In the genomic region with DNA sequence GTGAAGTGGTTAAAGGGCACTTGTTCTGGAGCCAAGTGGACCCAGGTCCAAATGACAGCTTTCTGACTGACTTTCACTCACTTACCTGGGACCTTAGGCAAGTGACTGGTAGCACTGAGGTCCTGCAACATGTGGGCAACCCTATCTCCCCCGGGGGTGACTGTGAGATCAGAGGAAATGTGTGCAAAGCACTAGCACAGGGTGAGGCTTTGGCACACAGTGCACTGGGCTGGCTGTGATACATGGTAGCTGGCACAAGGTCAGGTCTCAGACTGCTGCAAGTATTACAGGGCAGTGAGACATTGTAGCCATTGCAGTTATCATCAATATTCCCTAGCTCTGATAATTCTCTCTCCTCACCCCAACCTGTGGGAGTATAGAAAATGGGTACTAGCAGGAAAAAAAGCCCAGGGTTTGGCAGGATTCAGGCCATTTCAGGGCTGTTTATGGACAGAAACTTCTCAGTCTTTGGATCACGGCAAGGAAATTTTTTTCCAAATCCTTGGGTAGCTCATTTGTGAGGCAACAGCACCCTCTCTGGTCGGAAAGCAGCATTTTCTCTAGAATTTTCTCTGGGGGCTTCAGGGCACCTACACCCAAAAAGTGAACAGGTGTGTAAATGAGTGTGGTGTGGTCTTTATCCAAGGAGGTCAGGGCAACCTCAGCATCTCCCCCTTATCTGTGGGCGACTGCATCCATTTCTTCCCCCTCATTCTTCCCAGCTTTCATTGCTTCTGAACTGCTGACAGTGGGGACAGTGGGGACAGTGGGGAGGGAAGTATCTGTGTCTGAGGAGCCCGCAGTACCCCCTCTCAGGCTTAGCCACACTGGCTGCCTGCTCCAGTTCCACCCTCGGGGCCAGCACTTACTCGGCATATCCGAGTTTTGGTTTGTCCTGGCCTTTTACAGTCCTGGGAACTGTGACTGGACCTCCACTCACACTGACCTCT, we compare ENCODE assay signal across 9 cellular contexts.
DNase-seq lines count a peak whose midpoint lies in the region; TF ChIP-seq lines count a peak whose summit lies in the region.
"Had no signal": no experiment of that assay in that cellular context is flagged by ENCODE, and none has a peak within 500 bp of the region (broad histone marks: within the 10 kb centered on the region; RNA-seq: fewer than 3 reads in every experiment).

No MANE protein-coding gene starts in this region.

- H2AK5ac ChIP-seq in neuronal stem cell (ENCODE audit: low read depth, low read length) = peak overlapping the region; percentile 92

- WGBS in neuronal stem cell (ENCODE audit: extremely low coverage in 2 of 2, insufficient read length in 2 of 2, insufficient replicate concordance in 1 of 2), 2 donors = no CpG with 5 or more reads among the region's 8 CpGs

- no peaks in the 10 kb centered on the region for H3K79me1 ChIP-seq in neuronal stem cell (ENCODE audit: low read depth, low read length)

- no peak overlapping the region for H3K14ac ChIP-seq in neuronal stem cell (ENCODE audit: low read length)

- peak overlapping the region; percentile 71 for H3K18ac ChIP-seq in neuronal stem cell (ENCODE audit: low read length)

- peak overlapping the region; percentile 70 for H2BK12ac ChIP-seq in neuronal stem cell (ENCODE audit: low read length)

- H2AFZ ChIP-seq in OCI-LY1 (ENCODE audit: low read length) (no peak overlapping the region), fibroblast of lung (ENCODE audit: low read length) (no peak overlapping the region), neuronal stem cell (ENCODE audit: low read length) (peak overlapping the region; percentile 46)

- H3F3A ChIP-seq in OCI-LY1 (ENCODE audit: insufficient read depth, low read length) = no peaks in the 10 kb centered on the region

- peak; percentile 61 for TF ChIP-seq CTCF in OCI-LY1 (IDR thresholded peaks at IDR 0.05; ENCODE audit: low read length)
- peak; percentile 37 to 45 for TF ChIP-seq CTCF in fibroblast of lung (conservative IDR thresholded peaks at IDR 0.05 in 1 of 2, IDR thresholded peaks at IDR 0.05 in 1 of 2; ENCODE audit: low read depth in 1 of 2, low read length in 2 of 2)

- H3K27me3 ChIP-seq in OCI-LY1 (ENCODE audit: insufficient read depth, low read length) (no peaks in the 10 kb centered on the region), fibroblast of lung (ENCODE audit: control insufficient read depth, insufficient read depth, low read length) (no peaks in the 10 kb centered on the region), neuronal stem cell (ENCODE audit: control insufficient read depth in 3 of 3, insufficient read depth in 3 of 3, low read depth in 1 of 3, low read length in 3 of 3) (peaks cover 0 to 6% (median 0%) of the 10 kb centered on the region in 3 experiments)
- H3K27me3 ChIP-seq: ovary had no signal

- no peak overlapping the region for H2BK5ac ChIP-seq in neuronal stem cell (ENCODE audit: low read length)

- H3K27ac ChIP-seq in OCI-LY1 (ENCODE audit: low read depth, low read length, poor library complexity, severe bottlenecking) = no peak overlapping the region
- H3K27ac ChIP-seq in fibroblast of lung (ENCODE audit: insufficient read depth, low read length) = no peak overlapping the region
- H3K27ac ChIP-seq in neuronal stem cell (replicated peaks; ENCODE audit: low read length) = no peak overlapping the region
- H3K27ac ChIP-seq: ovary had no signal

- H4K91ac ChIP-seq in neuronal stem cell (ENCODE audit: low read depth, low read length, poor library complexity) = no peak overlapping the region

- DNase-seq in NCI-H524 (lab: John Stamatoyannopoulos, UW) (peak; percentile 33 to 39), NCI-H524 treated with DMSO at 0.1 percent for 48 hours (lab: John Stamatoyannopoulos, UW) (no peak), fibroblast of lung (ENCODE audit: low read depth in 2 of 2) (peak in 1 of 2 donors; percentile 8), neuronal stem cell (ENCODE audit: low spot score) (peak; percentile 52), DMS53 (lab: John Stamatoyannopoulos, UW) (no peak)
- DNase-seq in stimulated activated CD4-positive, alpha-beta T cell treated with anti-CD3 and anti-CD28 coated beads, Interleukin-4, amount 100 ng/mL, for 4 hours = no peak
- no peak for DNase-seq in stimulated activated CD4-positive, alpha-beta T cell treated with anti-CD3 and anti-CD28 coated beads, Interleukin-4, amount 100 ng/mL, for 24 hours

- H4K20me1 ChIP-seq in OCI-LY1 (ENCODE audit: insufficient read depth, low read length) (no peaks in the 10 kb centered on the region), fibroblast of lung (ENCODE audit: control insufficient read depth, extremely low read depth, insufficient read depth, low read length) (no peaks in the 10 kb centered on the region)

- no peaks in the 10 kb centered on the region for H3K9me2 ChIP-seq in OCI-LY1 (ENCODE audit: low read depth, low read length)

- H3K36me3 ChIP-seq in OCI-LY1 (ENCODE audit: insufficient read depth, low read length) (no peaks in the 10 kb centered on the region), fibroblast of lung (ENCODE audit: control insufficient read depth, insufficient read depth, low read length) (no peaks in the 10 kb centered on the region), neuronal stem cell (replicated peaks in 1 of 2; ENCODE audit: control insufficient read depth in 2 of 2, insufficient read depth in 2 of 2, low read length in 2 of 2) (no peaks in the 10 kb centered on the region)
- H3K36me3 ChIP-seq: ovary had no signal

- peak overlapping the region; percentile 99 for H2BK15ac ChIP-seq in neuronal stem cell (ENCODE audit: low read length)

- H3K4me2 ChIP-seq in OCI-LY1 (ENCODE audit: low read length) = no peak overlapping the region
- H3K4me2 ChIP-seq in fibroblast of lung (ENCODE audit: extremely low read depth, insufficient read depth, low read length) = no peak overlapping the region
- no peak overlapping the region for H3K4me2 ChIP-seq in neuronal stem cell (ENCODE audit: insufficient read depth, low read length, poor library complexity, severe bottlenecking)

- no peaks in the 10 kb centered on the region for H3K4me1 ChIP-seq in OCI-LY1 (ENCODE audit: insufficient read depth, low read length, severe bottlenecking)
- H3K4me1 ChIP-seq in fibroblast of lung (ENCODE audit: control insufficient read depth, extremely low read depth, insufficient read depth, low read length) = no peaks in the 10 kb centered on the region
- peaks cover 0 to 15% of the 10 kb centered on the region in 2 donors for H3K4me1 ChIP-seq in neuronal stem cell (ENCODE audit: control insufficient read depth in 2 of 2, insufficient read depth in 1 of 2, low read depth in 1 of 2, low read length in 2 of 2)

- H3K4ac ChIP-seq in neuronal stem cell (ENCODE audit: low read length) = no peak overlapping the region

- no peak overlapping the region for H4K8ac ChIP-seq in neuronal stem cell (ENCODE audit: low read depth, low read length)

- H3K23ac ChIP-seq in neuronal stem cell (ENCODE audit: low read depth, low read length, poor library complexity) = no peak overlapping the region

- H2BK120ac ChIP-seq in neuronal stem cell (ENCODE audit: low read depth, low read length) = peak overlapping the region; percentile 22

- H3K9ac ChIP-seq in OCI-LY1 (ENCODE audit: low read length) = no peak overlapping the region
- no peak overlapping the region for H3K9ac ChIP-seq in fibroblast of lung (ENCODE audit: insufficient read depth, low read length)
- no peak overlapping the region for H3K9ac ChIP-seq in neuronal stem cell (ENCODE audit: low read depth, low read length, poor library complexity)

- no peak overlapping the region for H3K4me3 ChIP-seq in OCI-LY1 (ENCODE audit: low read depth, low read length, poor library complexity, severe bottlenecking)
- no peak overlapping the region for H3K4me3 ChIP-seq in fibroblast of lung (replicated peaks in 1 of 4; ENCODE audit: control extremely low read depth in 1 of 4, insufficient read depth in 1 of 4, low read depth in 3 of 4, low read length in 4 of 4)
- peak overlapping the region in 1 of 2 donors; percentile 7 for H3K4me3 ChIP-seq in neuronal stem cell (ENCODE audit: low read length in 2 of 2)
- H3K4me3 ChIP-seq: ovary had no signal

- no peaks in the 10 kb centered on the region for H3K9me3 ChIP-seq in OCI-LY1 (ENCODE audit: low read length)
- no peaks in the 10 kb centered on the region for H3K9me3 ChIP-seq in fibroblast of lung (ENCODE audit: control insufficient read depth, insufficient read depth, low read depth, low read length)
- no peaks in the 10 kb centered on the region for H3K9me3 ChIP-seq in neuronal stem cell (replicated peaks in 1 of 2; ENCODE audit: control insufficient read depth in 2 of 2, insufficient read depth in 1 of 2, low read depth in 1 of 2, low read length in 2 of 2)
- H3K9me3 ChIP-seq: ovary had no signal

- H3K79me2 ChIP-seq in OCI-LY1 (ENCODE audit: insufficient read depth, low read length) (no peaks in the 10 kb centered on the region), fibroblast of lung (ENCODE audit: control insufficient read depth, insufficient read depth, low read length) (no peaks in the 10 kb centered on the region)

Comparison
In these comparisons a context has a peak if more than half of its experiments do, and no peak if none do; other contexts are left out.
1. DNase-seq: peak in NCI-H524 (2 of 2) and neuronal stem cell (single experiment); none in NCI-H524 treated with DMSO at 0.1 percent for 48 hours (single experiment), stimulated activated CD4-positive, alpha-beta T cell treated with anti-CD3 and anti-CD28 coated beads, Interleukin-4, amount 100 ng/mL, for 4 hours (0 of 2), stimulated activated CD4-positive, alpha-beta T cell treated with anti-CD3 and anti-CD28 coated beads, Interleukin-4, amount 100 ng/mL, for 24 hours (single experiment) and DMS53 (single experiment).